Comparison of ENCODE assay signal across 8 cellular contexts in the genomic region with DNA sequence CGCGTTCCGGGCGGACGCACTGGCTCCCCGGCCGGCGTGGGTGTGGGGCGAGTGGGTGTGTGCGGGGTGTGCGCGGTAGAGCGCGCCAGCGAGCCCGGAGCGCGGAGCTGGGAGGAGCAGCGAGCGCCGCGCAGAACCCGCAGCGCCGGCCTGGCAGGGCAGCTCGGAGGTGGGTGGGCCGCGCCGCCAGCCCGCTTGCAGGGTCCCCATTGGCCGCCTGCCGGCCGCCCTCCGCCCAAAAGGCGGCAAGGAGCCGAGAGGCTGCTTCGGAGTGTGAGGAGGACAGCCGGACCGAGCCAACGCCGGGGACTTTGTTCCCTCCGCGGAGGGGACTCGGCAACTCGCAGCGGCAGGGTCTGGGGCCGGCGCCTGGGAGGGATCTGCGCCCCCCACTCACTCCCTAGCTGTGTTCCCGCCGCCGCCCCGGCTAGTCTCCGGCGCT. TPM values are rescaled to one million over a fixed set of nuclear protein-coding genes. Genes with fewer than 3 reads are reported as not detected.
DNase-seq lines count a peak whose midpoint lies in the region; ATAC-seq and TF ChIP-seq lines count a peak whose summit lies in the region.

A gene (plus strand): TSS at position 264 of the 442 bp plus-strand sequence. CDS start 1,211 bp downstream, outside the sequence.

- peaks cover 9% of the 10 kb centered on the region for H3K4me1 Mint-ChIP-seq in activated T-cell treated with anti-CD3 and anti-CD28 coated beads, Interleukin-2, amount 50 U/mL, for 4 hours (ENCODE audit: low read depth)

- H3K4ac ChIP-seq in IMR-90 (ENCODE audit: low read depth, low read length) (no peak within 1 kb of the TSS), neuronal stem cell (ENCODE audit: low read length) (peak within 1 kb of the TSS; percentile 43)

- TF ChIP-seq CTCF in IMR-90 (conservative IDR thresholded peaks at IDR 0.05; ENCODE audit: low read depth, low read length), result no peak

- no peak for TF ChIP-seq RAD21 in IMR-90 (IDR thresholded peaks at IDR 0.05; ENCODE audit: low read length)

- no peaks in the 10 kb centered on the region for H3K9me1 ChIP-seq in IMR-90 (ENCODE audit: insufficient read depth, low read length)

- no peak within 1 kb of the TSS for H2BK15ac ChIP-seq in IMR-90 (ENCODE audit: low read depth, low read length)
- peak within 1 kb of the TSS; percentile 83 for H2BK15ac ChIP-seq in neuronal stem cell (ENCODE audit: low read length)

- H3K27me3 ChIP-seq in IMR-90 (ENCODE audit: control insufficient read depth, insufficient read depth, low read length), result peaks cover 28% of the 10 kb centered on the region
- peaks cover 0 to 3% (median 0%) of the 10 kb centered on the region in 3 experiments for H3K27me3 ChIP-seq in neuronal stem cell (ENCODE audit: control insufficient read depth in 3 of 3, insufficient read depth in 3 of 3, low read depth in 1 of 3, low read length in 3 of 3)

- no peaks in the 10 kb centered on the region for H4K20me1 ChIP-seq in IMR-90 (ENCODE audit: insufficient read depth, low read length)

- no peaks in the 10 kb centered on the region for H3K9me3 Mint-ChIP-seq in activated T-cell treated with anti-CD3 and anti-CD28 coated beads, Interleukin-2, amount 50 U/mL, for 4 hours

- peak within 1 kb of the TSS; percentile 61 for H2AFZ ChIP-seq in IMR-90 (replicated peaks; ENCODE audit: low read length, poor library complexity)
- peak within 1 kb of the TSS; percentile 99 for H2AFZ ChIP-seq in neuronal stem cell (ENCODE audit: low read length)

- H3K23ac ChIP-seq in IMR-90 (ENCODE audit: low read depth, low read length) (no peak within 1 kb of the TSS), neuronal stem cell (ENCODE audit: low read depth, low read length, poor library complexity) (peak within 1 kb of the TSS; percentile 95)

- BruUV-seq in IMR-90 (replicated peaks; lab: Mats Ljungman, UMichigan), result no TSS peak

- H2BK20ac ChIP-seq in IMR-90 (ENCODE audit: low read depth, low read length), result no peak within 1 kb of the TSS

- DNase-seq in DMS53 (lab: John Stamatoyannopoulos, UW), result peak; percentile 74
- DNase-seq in IMR-90, result no peak
- no peak for DNase-seq in activated T-cell treated with anti-CD3 and anti-CD28 coated beads, Interleukin-2, amount 50 U/mL, for 4 hours
- peak; percentile 84 for DNase-seq in glomerular visceral epithelial cell (ENCODE audit: extremely low spot score)
- peak; percentile 72 for DNase-seq in neuronal stem cell (ENCODE audit: low spot score)
- no peak for DNase-seq in COLO829 (ENCODE audit: low spot score)

- CTCF ChIA-PET in IMR-90 (lab: Yijun Ruan, JAX), result no interaction called here

- in situ Hi-C loops in IMR-90 (cut with MboI; ENCODE audit: low sequenced_read_pairs), result no loop called here

- H2AK9ac ChIP-seq in IMR-90 (replicated peaks; ENCODE audit: low read depth, low read length, poor library complexity), result no peak within 1 kb of the TSS

- H3K36me3 Mint-ChIP-seq in activated T-cell treated with anti-CD3 and anti-CD28 coated beads, Interleukin-2, amount 50 U/mL, for 4 hours (ENCODE audit: insufficient read depth), result no peaks in the 10 kb centered on the region

- no peak for TF ChIP-seq POLR2A in IMR-90 (IDR thresholded peaks at IDR 0.05; ENCODE audit: low read depth, low read length)

- H3K56ac ChIP-seq in IMR-90 (ENCODE audit: extremely low read depth, insufficient read depth, low read length), result no peak within 1 kb of the TSS

- H3K9me3 ChIP-seq in IMR-90 (ENCODE audit: control insufficient read depth, insufficient read depth, low read length), result no peaks in the 10 kb centered on the region
- H3K9me3 ChIP-seq in neuronal stem cell (replicated peaks in 1 of 2; ENCODE audit: control insufficient read depth in 2 of 2, insufficient read depth in 1 of 2, low read depth in 1 of 2, low read length in 2 of 2), result no peaks in the 10 kb centered on the region

- POLR2A ChIA-PET in IMR-90 (lab: Charles Lee; ENCODE audit: unreplicated experiment), result no interaction called here

- H3K9ac ChIP-seq in IMR-90 (ENCODE audit: low read depth, low read length), result no peak within 1 kb of the TSS; the same call in 1 of the 2 replicates
- peak within 1 kb of the TSS; percentile 98 for H3K9ac ChIP-seq in neuronal stem cell (ENCODE audit: low read depth, low read length, poor library complexity)

- H3K36me3 ChIP-seq in IMR-90 (ENCODE audit: control insufficient read depth, insufficient read depth, low read length) (no peaks in the 10 kb centered on the region), neuronal stem cell (replicated peaks in 1 of 2; ENCODE audit: control insufficient read depth in 2 of 2, insufficient read depth in 2 of 2, low read length in 2 of 2) (peaks cover under 1 to 36% of the 10 kb centered on the region in 2 donors)

- no peak within 1 kb of the TSS for H4K8ac ChIP-seq in IMR-90 (ENCODE audit: low read depth in 2 of 2, low read length in 2 of 2)
- peak within 1 kb of the TSS; percentile 43 for H4K8ac ChIP-seq in neuronal stem cell (ENCODE audit: low read depth, low read length)

- peaks cover 58% of the 10 kb centered on the region for H3K27me3 Mint-ChIP-seq in activated T-cell treated with anti-CD3 and anti-CD28 coated beads, Interleukin-2, amount 50 U/mL, for 4 hours (ENCODE audit: low read depth)

- H2BK5ac ChIP-seq in IMR-90 (ENCODE audit: low read depth, low read length, poor library complexity, severe bottlenecking), result no peak within 1 kb of the TSS
- H2BK5ac ChIP-seq in neuronal stem cell (ENCODE audit: low read length), result peak within 1 kb of the TSS; percentile 82

- H3K14ac ChIP-seq in IMR-90 (replicated peaks; ENCODE audit: low read depth, low read length), result no peak within 1 kb of the TSS
- H3K14ac ChIP-seq in neuronal stem cell (ENCODE audit: low read length), result peak within 1 kb of the TSS; percentile 92

- H3K4me3 ChIP-seq in IMR-90 (ENCODE audit: insufficient read depth, low read depth, low read length) (peak within 1 kb of the TSS; percentile 34; the same call in 1 of the 2 replicates), neuronal stem cell (ENCODE audit: low read length in 2 of 2) (peak within 1 kb of the TSS; percentile 64 to 96)

- H3K4me1 ChIP-seq in IMR-90 (ENCODE audit: control insufficient read depth, insufficient read depth, low read length), result no peaks in the 10 kb centered on the region
- H3K4me1 ChIP-seq in neuronal stem cell (ENCODE audit: control insufficient read depth in 2 of 2, insufficient read depth in 1 of 2, low read depth in 1 of 2, low read length in 2 of 2), result peaks cover 0 to 4% of the 10 kb centered on the region in 2 donors

- no peak within 1 kb of the TSS for H4K5ac ChIP-seq in IMR-90 (ENCODE audit: low read depth, low read length)

- intact Hi-C loops in IMR-90 (cut with micrococcal nuclease), result no loop called here

- H2AK5ac ChIP-seq in IMR-90 (ENCODE audit: low read depth, low read length) (no peak within 1 kb of the TSS), neuronal stem cell (ENCODE audit: low read depth, low read length) (peak within 1 kb of the TSS; percentile 41)

- ATAC-seq in GM19395 (IDR thresholded peaks at IDR 0.05; ENCODE audit: unreplicated experiment) (peak; percentile 39), IMR-90 (ENCODE audit: low read depth) (peak; percentile 64), GM18858 (IDR thresholded peaks at IDR 0.05; ENCODE audit: unreplicated experiment) (no peak)
- peak; percentile 49 to 61 for ATAC-seq in activated T-cell treated with anti-CD3 and anti-CD28 coated beads, Interleukin-2, amount 50 U/mL, for 4 hours

- dilution Hi-C loops in IMR-90 (cut with HindIII; ENCODE audit: low sequenced_read_pairs, unreplicated experiment), result no loop called here

- H3K79me1 ChIP-seq in IMR-90 (ENCODE audit: low read depth in 1 of 2, low read length in 2 of 2), result no peaks in the 10 kb centered on the region
- H3K79me1 ChIP-seq in neuronal stem cell (ENCODE audit: low read depth, low read length), result peaks cover 7% of the 10 kb centered on the region

- peak within 1 kb of the TSS; percentile 88 for H2BK12ac ChIP-seq in neuronal stem cell (ENCODE audit: low read length)

- H3K27ac ChIP-seq in IMR-90 (ENCODE audit: insufficient read depth, low read length) (no peak within 1 kb of the TSS), neuronal stem cell (replicated peaks; ENCODE audit: low read length) (peak within 1 kb of the TSS; percentile 61)

- peak within 1 kb of the TSS; percentile 51 for H3K4me3 Mint-ChIP-seq in activated T-cell treated with anti-CD3 and anti-CD28 coated beads, Interleukin-2, amount 50 U/mL, for 4 hours

- 1% methylated on average over 25 of the region's 55 CpGs; no CpG with 5 or more reads in 1 of the 2 experiments for WGBS in IMR-90 (ENCODE audit: extremely low coverage in 2 of 2, insufficient read length in 1 of 2), 2 experiments
- no CpG with 5 or more reads among the region's 55 CpGs for WGBS in neuronal stem cell (ENCODE audit: extremely low coverage in 2 of 2, insufficient read length in 2 of 2, insufficient replicate concordance in 1 of 2), 2 donors

- H3K4me2 ChIP-seq in IMR-90 (ENCODE audit: low read depth, low read length), result peak within 1 kb of the TSS; percentile 72; the same call in 1 of the 2 replicates
- peak within 1 kb of the TSS; percentile 90 for H3K4me2 ChIP-seq in neuronal stem cell (ENCODE audit: insufficient read depth, low read length, poor library complexity, severe bottlenecking)

- H2BK120ac ChIP-seq in IMR-90 (ENCODE audit: low read depth, low read length) (no peak within 1 kb of the TSS), neuronal stem cell (ENCODE audit: low read depth, low read length) (peak within 1 kb of the TSS; percentile 93)

- no peak within 1 kb of the TSS for H4K91ac ChIP-seq in IMR-90 (ENCODE audit: insufficient read depth, low read depth, low read length)
- H4K91ac ChIP-seq in neuronal stem cell (ENCODE audit: low read depth, low read length, poor library complexity), result no peak within 1 kb of the TSS

- H3K18ac ChIP-seq in IMR-90 (ENCODE audit: low read depth, low read length) (no peak within 1 kb of the TSS; the same call in 1 of the 2 replicates), neuronal stem cell (ENCODE audit: low read length) (peak within 1 kb of the TSS; percentile 98)

TF ChIP-seq in IMR-90, 13 proteins besides CTCF, POLR2A, EP300 and RAD21 (continues in another document):
- TF ChIP-seq MAZ (IDR thresholded peaks at IDR 0.05; ENCODE audit: borderline replicate concordance, low read depth, low read length), result no peak
- no peak for TF ChIP-seq SMC3 (IDR thresholded peaks at IDR 0.05; ENCODE audit: low read depth, low read length)
- no peak for TF ChIP-seq RFX5 (IDR thresholded peaks at IDR 0.05; ENCODE audit: low read depth, low read length)
- no peak for TF ChIP-seq FOS (IDR thresholded peaks at IDR 0.05; ENCODE audit: low read depth, low read length)
- no peak for TF ChIP-seq BHLHE40 (IDR thresholded peaks at IDR 0.05; ENCODE audit: low read depth, low read length)

RNA-seq across cellular contexts. Expression of the gene that starts here (rescaled TPM):
- under 0.01 TPM in 2 replicates for total RNA-seq in IMR-90 (2012; rRNA removed)
- 0.01 and 0.03 TPM in 2 replicates for polyA plus RNA-seq in IMR-90 (2012; rRNA removed)
- polyA plus RNA-seq in IMR-90 (2012; cell fraction: cytosol; rRNA removed), result 0.03 and 0.04 TPM in 2 replicates
- polyA plus RNA-seq in IMR-90 (2012; cell fraction: nucleus; rRNA removed; ENCODE audit: low replicate concordance), result 0.03 and 0.07 TPM in 2 replicates
- total RNA-seq in activated T-cell treated with anti-CD3 and anti-CD28 coated beads, Interleukin-2, amount 50 U/mL, for 4 hours, result 1 to 10 TPM; 2.7 to 4.2 (median 4.0) TPM
- 19.4 TPM for polyA plus RNA-seq in neuronal stem cell (2013, experiment 1 of 2)
- 18.9 TPM for polyA plus RNA-seq in neuronal stem cell (2013, experiment 2 of 2)

Comparison
In these comparisons a context has a peak if more than half of its experiments do, and no peak if none do; other contexts are left out.
1. Peak in ATAC-seq, H3K4me3 ChIP-seq and H3K4me2 ChIP-seq in IMR-90; RNA of the gene not detected or under 1 TPM.
2. DNase-seq: peak in DMS53 (single experiment), glomerular visceral epithelial cell (single experiment) and neuronal stem cell (single experiment); none in IMR-90 (single experiment), activated T-cell treated with anti-CD3 and anti-CD28 coated beads, Interleukin-2, amount 50 U/mL, for 4 hours (single experiment) and COLO829 (single experiment).